Comparison of ENCODE assay signal across 35 cellular contexts in genomic region chr11:69803604-69804218, GRCh38. TPM values are rescaled to one million over a fixed set of nuclear protein-coding genes. Genes with fewer than 3 reads are reported as not detected.
"Had no signal": no experiment of that assay in that cellular context is flagged by ENCODE, and none has a peak within 500 bp of the region (broad histone marks: within the 10 kb centered on the region; RNA-seq: fewer than 3 reads in every experiment).

No MANE protein-coding gene starts in this region.

- H3K4me1 ChIP-seq: colonic mucosa, esophagus squamous epithelium, gastrocnemius medialis, left lung, lower lobe of right lung had no signal

- DNase-seq: colonic mucosa; cortex of kidney; effector CD8-positive, alpha-beta T cell; effector memory CD8-positive, alpha-beta T cell; endodermal cell; erythroblast; esophagus squamous epithelium; foreskin fibroblast; foreskin melanocyte; gastrocnemius medialis; glutamatergic neuron; head of caudate nucleus; heart right ventricle; hippocampal formation; left cardiac atrium; left ventricle myocardium superior; lower lobe of right lung; mesenchymal stem cell; mucosa of descending colon; naive B cell had no signal

- H3K9me3 ChIP-seq: colonic mucosa, esophagus squamous epithelium, gastrocnemius medialis, lower lobe of right lung had no signal

- H3K36me3 ChIP-seq: colonic mucosa, esophagus squamous epithelium, gastrocnemius medialis, heart right ventricle, left lung, lower lobe of right lung had no signal

- H3K9me3 Mint-ChIP-seq: dendritic cell treated with granulocyte-macrophage colony-stimulating factor and Interleukin-4, amounts not matched to agents 40 ng/mL and 50 ng/mL, for 4 days; effector memory CD8-positive, alpha-beta T cell; mesothelial cell of epicardium had no signal

- H3K4me3 ChIP-seq: colonic mucosa, esophagus squamous epithelium, gastrocnemius medialis, heart right ventricle, left lung, lower lobe of right lung, mucosa of descending colon had no signal

- ATAC-seq: effector memory CD8-positive, alpha-beta T cell; esophagus mucosa; gastrocnemius medialis; left cardiac atrium; left lung; lower lobe of right lung; mucosa of descending colon had no signal

- H3K4me1 Mint-ChIP-seq: naive B cell had no signal

- H3K4me3 Mint-ChIP-seq: dendritic cell treated with granulocyte-macrophage colony-stimulating factor and Interleukin-4, amounts not matched to agents 40 ng/mL and 50 ng/mL, for 4 days; effector memory CD8-positive, alpha-beta T cell; endodermal cell; mesothelial cell of epicardium; naive B cell had no signal

- H3K36me3 Mint-ChIP-seq: mesothelial cell of epicardium, naive B cell had no signal

- H3K27me3 ChIP-seq: colonic mucosa had no signal

- FAIRE-seq: endometrium, islet of Langerhans, keratinocyte had no signal

- H3K27ac ChIP-seq: colonic mucosa, epithelial cell of prostate, esophagus squamous epithelium, gastrocnemius medialis, left lung, lower lobe of right lung had no signal

- H3K27ac Mint-ChIP-seq: dendritic cell treated with granulocyte-macrophage colony-stimulating factor and Interleukin-4, amounts not matched to agents 40 ng/mL and 50 ng/mL, for 4 days; effector memory CD8-positive, alpha-beta T cell; endodermal cell; mesothelial cell of epicardium had no signal

RNA-seq across cellular contexts. Expression of gene FGF3, which starts 15.5 kb away (rescaled TPM):
- total RNA-seq: colonic mucosa, dermis microvascular lymphatic vessel endothelial cell, endodermal cell, esophagus mucosa, esophagus squamous epithelium, gastrocnemius medialis, glomerular endothelial cell, heart right ventricle, kidney epithelial cell, left cardiac atrium, left lung, left ventricle myocardium superior, lower leg skin, lower lobe of right lung, lung microvascular endothelial cell, mesenteric fat pad, mesothelial cell of epicardium, mucosa of descending colon, myocyte had no signal
- polyA plus RNA-seq: heart right ventricle, keratinocyte had no signal

RNA-seq across cellular contexts. Expression of gene FGF4, which starts 28.6 kb away (rescaled TPM):
- total RNA-seq: colonic mucosa, dermis microvascular lymphatic vessel endothelial cell, esophagus mucosa, esophagus squamous epithelium, gastrocnemius medialis, glomerular endothelial cell, heart right ventricle, kidney epithelial cell, left cardiac atrium, left lung, left ventricle myocardium superior, lower leg skin, lower lobe of right lung, lung microvascular endothelial cell, mesenteric fat pad, mesothelial cell of epicardium, mucosa of descending colon, myocyte had no signal
- polyA plus RNA-seq: heart right ventricle, keratinocyte had no signal
